14 cellular contexts compared by ENCODE assay signal in genomic region chr21:26637346-26637745, GRCh38.
DNase-seq lines count a peak whose midpoint lies in the region.
"Had no signal": no experiment of that assay in that cellular context is flagged by ENCODE, and none has a peak within 500 bp of the region (broad histone marks: within the 10 kb centered on the region; RNA-seq: fewer than 3 reads in every experiment).

No MANE protein-coding gene starts in this region.

- peak; percentile 22 for DNase-seq in COR-L47 (lab: John Stamatoyannopoulos, UW)
- peak; percentile 70 for DNase-seq in H4 (ENCODE audit: low spot score)
- peak; percentile 3 for DNase-seq in NCI-H446 treated with DMSO at 0.1 percent for 48 hours (lab: John Stamatoyannopoulos, UW)
- peak; percentile 8 for DNase-seq in fibroblast of peridontal ligament (ENCODE audit: extremely low read depth)
- DNase-seq in Ammon's horn (ENCODE audit: low spot score), result no peak
- DNase-seq in hippocampal formation (lab: John Stamatoyannopoulos, UW), result no peak
- no peak for DNase-seq in stimulated activated naive CD4-positive, alpha-beta T cell treated with Interleukin-2 at 50 U/mL for 16 hours (lab: John Stamatoyannopoulos, UW)
- DNase-seq: ACHN; CD4-positive, alpha-beta memory T cell; KBM-7; NCI-H1048; NCI-H2107; SHP77; T-helper 1 cell had no signal

Comparison
In these comparisons a context has a peak if more than half of its experiments do, and no peak if none do; other contexts are left out.
1. DNase-seq: peak in COR-L47 (single experiment), H4 (single experiment), NCI-H446 treated with DMSO at 0.1 percent for 48 hours (single experiment) and fibroblast of peridontal ligament (single experiment); none in Ammon's horn (single experiment), hippocampal formation (0 of 2) and stimulated activated naive CD4-positive, alpha-beta T cell treated with Interleukin-2 at 50 U/mL for 16 hours (single experiment).